In the genomic region with DNA sequence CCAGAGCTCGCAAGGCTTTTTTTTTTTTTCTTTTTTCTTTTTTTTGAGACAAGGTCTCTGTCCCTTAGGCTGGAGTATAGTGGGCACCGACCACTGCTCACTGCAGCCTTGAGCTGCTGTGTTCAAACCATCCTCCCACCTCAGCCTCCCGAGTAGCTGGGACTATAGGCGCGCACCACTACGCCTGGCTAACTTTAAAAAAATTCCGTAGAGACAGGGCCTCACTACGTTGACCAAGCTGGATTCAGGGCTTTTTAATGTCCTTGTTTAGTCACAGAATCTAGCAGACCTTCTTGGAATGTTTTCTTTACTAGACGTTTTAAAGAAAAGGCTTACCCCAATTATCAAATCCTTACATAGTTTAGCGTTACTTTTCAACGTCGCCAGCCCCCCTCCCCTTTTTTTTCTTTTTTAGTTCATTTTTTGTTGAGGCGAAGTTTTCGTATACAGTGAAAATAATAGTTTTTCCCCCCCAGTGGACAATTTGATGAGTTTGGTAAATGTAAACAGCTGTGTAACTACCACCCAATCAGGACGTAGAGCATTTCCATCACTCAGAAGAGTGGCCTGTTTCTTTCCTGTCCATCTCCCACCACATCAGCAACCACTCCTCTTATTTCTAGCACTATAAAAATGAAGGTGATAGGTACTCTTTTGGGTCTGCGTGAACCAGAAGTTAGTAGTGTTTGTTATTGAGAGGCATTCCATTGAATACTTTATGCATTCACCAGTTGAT, we compare ENCODE assay signal across 7 cellular contexts. TPM values are rescaled to one million over a fixed set of nuclear protein-coding genes. Genes with fewer than 3 reads are reported as not detected.
A peak's percentile ranks its signal among the peaks of the same experiment; 100 is the strongest.
DNase-seq lines count a peak whose midpoint lies in the region; ATAC-seq and TF ChIP-seq lines count a peak whose summit lies in the region.

No MANE protein-coding gene starts in this region.

- intact Hi-C loops in naive thymus-derived CD4-positive, alpha-beta T cell (cut with micrococcal nuclease): loop anchor here (1.0 to 10.0 kb wide), 16 partner anchors 21 to 926 kb away; a partner anchor contains a TSS

- peak overlapping the region in 8 of 9 donors; percentile 41 to 92 (median 65) for H3K27ac Mint-ChIP-seq in naive thymus-derived CD4-positive, alpha-beta T cell

- H3K36me3 ChIP-seq in HUES48 (ENCODE audit: control insufficient read depth, insufficient read depth, low read length): peaks cover 21% of the 10 kb centered on the region
- H3K36me3 ChIP-seq in naive thymus-derived CD4-positive, alpha-beta T cell (ENCODE audit: control insufficient read depth in 2 of 3, insufficient read depth in 3 of 3, low read length in 3 of 3): no peaks in the 10 kb centered on the region

- no peak overlapping the region for H3K9ac ChIP-seq in HUES48 (ENCODE audit: low read depth, low read length)

- peaks cover 0 to 5% (median 0%) of the 10 kb centered on the region in 5 donors for H3K36me3 Mint-ChIP-seq in naive thymus-derived CD4-positive, alpha-beta T cell

- POLR2A ChIA-PET in naive thymus-derived CD4-positive, alpha-beta T cell (lab: Charles Lee): interaction anchor here (0.5 kb wide), 1 partner anchor 90 kb away, joined by 4 read pairs; no protein-coding TSS in a partner anchor

- peaks cover 0 to 5% (median 0%) of the 10 kb centered on the region in 5 donors for H3K27me3 Mint-ChIP-seq in naive thymus-derived CD4-positive, alpha-beta T cell

- H3K9me3 ChIP-seq in HUES48 (ENCODE audit: control insufficient read depth, insufficient read depth, low read length): no peaks in the 10 kb centered on the region
- H3K9me3 ChIP-seq in naive thymus-derived CD4-positive, alpha-beta T cell (ENCODE audit: control insufficient read depth in 2 of 3, low read length in 3 of 3): no peaks in the 10 kb centered on the region

- TF ChIP-seq CTCF in cardiac fibroblast (IDR thresholded peaks at IDR 0.05; ENCODE audit: low read depth, low read length): no peak

- H3K27me3 ChIP-seq in HUES48 (ENCODE audit: control insufficient read depth, insufficient read depth, low read length): no peaks in the 10 kb centered on the region
- no peaks in the 10 kb centered on the region for H3K27me3 ChIP-seq in naive thymus-derived CD4-positive, alpha-beta T cell (ENCODE audit: control insufficient read depth in 2 of 2, insufficient read depth in 2 of 2, low read length in 2 of 2)

- peak overlapping the region; percentile 94 for H3K4me3 ChIP-seq in HUES48 (ENCODE audit: low read depth, low read length)
- H3K4me3 ChIP-seq in cardiac fibroblast (replicated peaks in 1 of 2; ENCODE audit: low read depth in 2 of 2, low read length in 2 of 2): peak overlapping the region; percentile 73 to 75
- peak overlapping the region; percentile 84 for H3K4me3 ChIP-seq in naive thymus-derived CD4-positive, alpha-beta T cell (ENCODE audit: low read length)

- peak; percentile 35 for ATAC-seq in GM18868 (IDR thresholded peaks at IDR 0.05; ENCODE audit: unreplicated experiment)
- no peak for ATAC-seq in naive thymus-derived CD4-positive, alpha-beta T cell

- peaks cover 5 to 39% (median 18%) of the 10 kb centered on the region in 7 donors for H3K4me1 Mint-ChIP-seq in naive thymus-derived CD4-positive, alpha-beta T cell

- H3K27ac ChIP-seq in HUES48 (ENCODE audit: low read depth, low read length): peak overlapping the region; percentile 15
- peak overlapping the region; percentile 58 for H3K27ac ChIP-seq in naive thymus-derived CD4-positive, alpha-beta T cell (ENCODE audit: low read depth, low read length)

- H3K4me3 Mint-ChIP-seq in naive thymus-derived CD4-positive, alpha-beta T cell: peak overlapping the region; percentile 88 to 97 (median 90)

- DNase-seq in cardiac fibroblast (ENCODE audit: low read depth in 2 of 2) (no peak), NCI-H128 (lab: John Stamatoyannopoulos, UW; ENCODE audit: unreplicated experiment) (no peak), NCI-H187 (lab: John Stamatoyannopoulos, UW) (no peak), NCI-H446 (lab: John Stamatoyannopoulos, UW) (no peak)
- DNase-seq in naive thymus-derived CD4-positive, alpha-beta T cell: no peak

- H3K4me1 ChIP-seq in HUES48 (ENCODE audit: control insufficient read depth, insufficient read depth, low read length): peaks cover 12% of the 10 kb centered on the region
- peaks cover 7 to 10% of the 10 kb centered on the region in 2 donors for H3K4me1 ChIP-seq in naive thymus-derived CD4-positive, alpha-beta T cell (ENCODE audit: control insufficient read depth in 2 of 2, insufficient read depth in 2 of 2, low read length in 2 of 2)

- peaks cover 0 to 1% (median 0%) of the 10 kb centered on the region in 11 donors for H3K9me3 Mint-ChIP-seq in naive thymus-derived CD4-positive, alpha-beta T cell

- CTCF ChIA-PET in naive thymus-derived CD4-positive, alpha-beta T cell (lab: Charles Lee): interaction anchor here (0.6 to 1.2 kb wide), 4 partner anchors 54 to 1299 kb away, joined by 3 to 6 read pairs (median 4); no protein-coding TSS in a partner anchor

RNA-seq across cellular contexts. Expression of a gene that starts 0.7 kb away (rescaled TPM):
- total RNA-seq in naive thymus-derived CD4-positive, alpha-beta T cell: 10 to 100 TPM in 1 of 5 experiments, under 1 TPM in 1, not detected in 3; 0.49 to 46.7 TPM
- polyA plus RNA-seq in naive thymus-derived CD4-positive, alpha-beta T cell: not detected
